ENCODE assay signal across 26 cellular contexts in genomic region chr21:15543473-15543872, GRCh38.
"Had no signal": no experiment of that assay in that cellular context is flagged by ENCODE, and none has a peak within 500 bp of the region (broad histone marks: within the 10 kb centered on the region; RNA-seq: fewer than 3 reads in every experiment).

No MANE protein-coding gene starts in this region.

- H3K9me3 ChIP-seq: esophagus squamous epithelium, gastrocnemius medialis, neutrophil, ovary, prostate gland, right atrium auricular region, tibial artery had no signal

- H3K4me3 ChIP-seq: coronary artery, esophagus squamous epithelium, gastrocnemius medialis, ovary, prostate gland, right atrium auricular region, tibial artery had no signal

- H3K27me3 ChIP-seq: esophagus squamous epithelium, gastrocnemius medialis, neutrophil, ovary, right atrium auricular region, tibial artery had no signal

- DNase-seq: activated CD4-positive, alpha-beta T cell treated with anti-CD3 and anti-CD28 coated beads for 1 hour; activated CD4-positive, alpha-beta T cell treated with anti-CD3 and anti-CD28 coated beads, Interleukin-2, amount 50 U/mL, for 4 hours; activated CD8-positive, alpha-beta memory T cell treated with anti-CD3 and anti-CD28 coated beads, Interleukin-2, amount 50 U/mL, for 48 hours; activated naive CD4-positive, alpha-beta T cell treated with Interleukin-2 at 50 U/mL for 16 hours; activated naive CD8-positive, alpha-beta T cell treated with anti-CD3 and anti-CD28 coated beads, Interleukin-2, amount 10 ng/mL, durations not matched to agents 7 days and 5 days; activated T-cell treated with anti-CD3 and anti-CD28 coated beads, Interleukin-2, amount 50 U/mL, for 4 hours; amniotic stem cell; endodermal cell; esophagus squamous epithelium; gastrocnemius medialis; head of caudate nucleus; hypothalamus; left ventricle myocardium superior; midbrain; ovary; stimulated activated CD4-positive, alpha-beta T cell treated with anti-CD3 and anti-CD28 coated beads, Interleukin-12 subunit alpha, Interleukin-12 subunit beta, amount 100 ng/mL, for 4 hours; stimulated activated naive CD8-positive, alpha-beta T cell treated with anti-CD3 and anti-CD28 coated beads, Interleukin-15, amount 100 ng/mL, for 72 hours; T-helper 2 cell; tibial artery; WERI-Rb-1 had no signal

- H3K27ac ChIP-seq: coronary artery, esophagus squamous epithelium, gastrocnemius medialis, neutrophil, ovary, prostate gland, right atrium auricular region, tibial artery, WERI-Rb-1 had no signal

- ATAC-seq: activated T-cell treated with anti-CD3 and anti-CD28 coated beads, Interleukin-2, amount 50 U/mL, for 4 hours; gastrocnemius medialis; left ventricle myocardium superior; stimulated activated effector memory CD8-positive, alpha-beta T cell treated with anti-CD3 and anti-CD28 coated beads, Interleukin-12 subunit alpha, Interleukin-12 subunit beta, amount 100 ng/mL, for 72 hours; stimulated activated naive CD8-positive, alpha-beta T cell treated with anti-CD3 and anti-CD28 coated beads, Interleukin-15, amount 100 ng/mL, for 72 hours had no signal

- FAIRE-seq: bronchial epithelial cell had no signal

- H3K4me1 ChIP-seq: esophagus squamous epithelium, gastrocnemius medialis, prostate gland, right atrium auricular region, tibial artery had no signal

- H3K36me3 ChIP-seq: esophagus squamous epithelium, gastrocnemius medialis, neutrophil, ovary, prostate gland, right atrium auricular region, tibial artery, WERI-Rb-1 had no signal
